8 cellular contexts compared by ENCODE assay signal in the genomic region with DNA sequence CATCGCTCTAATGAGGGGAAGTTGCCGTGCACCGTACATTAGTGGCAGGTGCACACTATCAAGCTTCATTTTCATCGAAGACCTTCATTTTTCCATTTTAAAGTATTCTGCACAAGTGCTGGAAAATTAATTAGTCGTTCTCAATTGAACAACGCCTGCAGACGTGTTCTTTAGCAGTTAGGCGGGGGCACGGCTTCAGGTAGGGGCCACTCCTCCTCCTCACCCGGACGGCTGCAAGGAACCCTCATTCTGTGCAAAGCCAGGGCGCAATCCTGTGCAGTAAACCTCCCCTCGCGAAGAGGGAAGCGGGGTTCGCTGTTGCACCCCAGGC. TPM values are rescaled to one million over a fixed set of nuclear protein-coding genes. Genes with fewer than 3 reads are reported as not detected.
DNase-seq lines count a peak whose midpoint lies in the region; ATAC-seq and TF ChIP-seq lines count a peak whose summit lies in the region.

No MANE protein-coding gene starts in this region.

- H3K4me1 ChIP-seq in left ventricle myocardium inferior = peaks cover 11% of the 10 kb centered on the region
- peaks cover 0 to 4% of the 10 kb centered on the region in 2 donors for H3K4me1 ChIP-seq in muscle layer of duodenum (ENCODE audit: control insufficient read depth in 1 of 2, insufficient read depth in 2 of 2, low read length in 2 of 2)
- H3K4me1 ChIP-seq in vagina = peaks cover 11% of the 10 kb centered on the region
- H3K4me1 ChIP-seq in Karpas-422 (ENCODE audit: low read length) = no peaks in the 10 kb centered on the region

- no peak for TF ChIP-seq POLR2A in vagina (IDR thresholded peaks at IDR 0.05)

- H3K27ac ChIP-seq in left ventricle myocardium inferior (replicated peaks) (peak overlapping the region; percentile 82), muscle layer of duodenum (ENCODE audit: low read length) (no peak overlapping the region), vagina (no peak overlapping the region), Karpas-422 (ENCODE audit: low read length) (no peak overlapping the region)

- intact Hi-C loops in left ventricle myocardium inferior (cut with micrococcal nuclease) = loop anchor here (10.0 kb wide), 2 partner anchors 68 to 198 kb away; no protein-coding TSS in a partner anchor
- intact Hi-C loops in left cardiac atrium (cut with DNase I) = loop anchor here (5.0 to 10.0 kb wide), 8 partner anchors 58 to 1068 kb away; no protein-coding TSS in a partner anchor
- intact Hi-C loops in vagina (cut with DNase I) = loop anchor here (5.0 to 10.0 kb wide), 3 partner anchors 70 to 1068 kb away; no protein-coding TSS in a partner anchor

- H3K9me2 ChIP-seq in Karpas-422 (replicated peaks; ENCODE audit: insufficient read depth, low read length) = no peaks in the 10 kb centered on the region

- H3K4me3 ChIP-seq in left ventricle myocardium inferior (peak overlapping the region; percentile 73), choroid plexus epithelial cell (ENCODE audit: low read depth, low read length) (peak overlapping the region; percentile 33), muscle layer of duodenum (ENCODE audit: low read depth in 1 of 2, low read length in 2 of 2) (peak overlapping the region; percentile 45 to 66), vagina (peak overlapping the region; percentile 62 to 65), Karpas-422 (ENCODE audit: low read length) (no peak overlapping the region)

- no peak for DNase-seq in left ventricle myocardium inferior
- DNase-seq in left cardiac atrium = no peak
- no peak for DNase-seq in choroid plexus epithelial cell (ENCODE audit: low read depth)
- DNase-seq in vagina (ENCODE audit: extremely low spot score in 2 of 2) = no peak
- no peak for DNase-seq in Karpas-422
- DNase-seq in midbrain (lab: John Stamatoyannopoulos, UW) = no peak

- H3K79me2 ChIP-seq in Karpas-422 (ENCODE audit: low read length) = no peaks in the 10 kb centered on the region

- no peak overlapping the region for H3K4me2 ChIP-seq in Karpas-422 (ENCODE audit: low read depth, low read length, poor library complexity, severe bottlenecking)

- TF ChIP-seq CTCF in left ventricle myocardium inferior (IDR thresholded peaks at IDR 0.05; ENCODE audit: borderline replicate concordance) = no peak
- TF ChIP-seq CTCF in choroid plexus epithelial cell (conservative IDR thresholded peaks at IDR 0.05; ENCODE audit: low read depth, low read length) = no peak
- TF ChIP-seq CTCF in vagina (IDR thresholded peaks at IDR 0.05) = no peak

- H3K9me3 ChIP-seq in left ventricle myocardium inferior (replicated peaks) (no peaks in the 10 kb centered on the region), muscle layer of duodenum (ENCODE audit: control insufficient read depth in 1 of 2, low read length in 2 of 2) (no peaks in the 10 kb centered on the region), vagina (no peaks in the 10 kb centered on the region), Karpas-422 (ENCODE audit: low read length) (no peaks in the 10 kb centered on the region)

- no peaks in the 10 kb centered on the region for H4K20me1 ChIP-seq in Karpas-422 (ENCODE audit: insufficient read depth, low read depth, low read length)

- no peak overlapping the region for H2AFZ ChIP-seq in Karpas-422 (ENCODE audit: low read length)

- no peak overlapping the region for H3K9ac ChIP-seq in Karpas-422 (ENCODE audit: low read length)

- ATAC-seq in left cardiac atrium (no peak), GM18511 (IDR thresholded peaks at IDR 0.05; ENCODE audit: unreplicated experiment) (no peak)

- H3K36me3 ChIP-seq in left ventricle myocardium inferior = no peaks in the 10 kb centered on the region
- H3K36me3 ChIP-seq in muscle layer of duodenum (ENCODE audit: control insufficient read depth in 1 of 2, insufficient read depth in 2 of 2, low read length in 2 of 2) = no peaks in the 10 kb centered on the region
- no peaks in the 10 kb centered on the region for H3K36me3 ChIP-seq in vagina
- no peaks in the 10 kb centered on the region for H3K36me3 ChIP-seq in Karpas-422 (ENCODE audit: insufficient read depth, low read length)

- H3K27me3 ChIP-seq in left ventricle myocardium inferior (ENCODE audit: low read depth) = no peaks in the 10 kb centered on the region
- no peaks in the 10 kb centered on the region for H3K27me3 ChIP-seq in muscle layer of duodenum (ENCODE audit: low read depth, low read length)
- H3K27me3 ChIP-seq in vagina = no peaks in the 10 kb centered on the region
- no peaks in the 10 kb centered on the region for H3K27me3 ChIP-seq in Karpas-422 (ENCODE audit: low read length)

RNA-seq across cellular contexts. Expression of a gene that starts 39.7 kb away (rescaled TPM):
- total RNA-seq in left ventricle myocardium inferior = 90.2 TPM
- 10 to 100 TPM; 94.1 to 97.8 TPM for total RNA-seq in left cardiac atrium
- total RNA-seq in vagina = 59.2 TPM
- 15.8 and 38.3 TPM in 2 replicates for total RNA-seq in Karpas-422 (2014; rRNA removed; shearing (Covaris generic); ENCODE audit: low replicate concordance)
